34 cellular contexts compared by ENCODE assay signal in genomic region chr5:26563979-26564378, GRCh38.
"Had no signal": no experiment of that assay in that cellular context is flagged by ENCODE, and none has a peak within 500 bp of the region (broad histone marks: within the 10 kb centered on the region; RNA-seq: fewer than 3 reads in every experiment).

No MANE protein-coding gene starts in this region.

- H3K9me3 ChIP-seq: MG63 had no signal

- H3K9ac ChIP-seq: KMS-11 had no signal

- H3K36me3 ChIP-seq: MG63 had no signal

- H3K4me3 ChIP-seq: MG63 had no signal

- H3K27me3 ChIP-seq: MG63 had no signal

- DNase-seq: Karpas-422, MG63, MM.1S, MV-4-11, NCI-H1048, NCI-H1092, NCI-H1092 treated with DMSO at 0.1 percent for 48 hours, NCI-H1105, NCI-H1105 treated with DMSO at 0.1 percent for 48 hours, NCI-H1417, NCI-H1417 treated with DMSO at 0.1 percent for 48 hours, NCI-H1436, NCI-H1436 treated with DMSO at 0.1 percent for 48 hours, NCI-H146, NCI-H1694, NCI-H1694 treated with DMSO at 0.1 percent for 48 hours, NCI-H187, NCI-H187 treated with DMSO at 0.1 percent for 48 hours, NCI-H1930, NCI-H2029, NCI-H2029 treated with DMSO at 0.1 percent for 48 hours, NCI-H2081, NCI-H2081 treated with DMSO at 0.1 percent for 48 hours, NCI-H2107, NCI-H2171, NCI-H2171 treated with DMSO at 0.1 percent for 48 hours, NCI-H2227 treated with DMSO at 0.1 percent for 48 hours, NCI-H226, NCI-H345, NCI-H446, NCI-H446 treated with DMSO at 0.1 percent for 48 hours, NCI-H510A, NCI-H510A treated with DMSO at 0.1 percent for 48 hours had no signal

- H3K27ac ChIP-seq: KMS-11 had no signal

- H3K4me2 ChIP-seq: KMS-11 had no signal
